ENCODE assay signal across 20 cellular contexts in genomic region chr3:81728766-81729544, GRCh38. TPM values are rescaled to one million over a fixed set of nuclear protein-coding genes. Genes with fewer than 3 reads are reported as not detected.
DNase-seq lines count a peak whose midpoint lies in the region; ATAC-seq, FAIRE-seq and TF ChIP-seq lines count a peak whose summit lies in the region.
"Had no signal": no experiment of that assay in that cellular context is flagged by ENCODE, and none has a peak within 500 bp of the region (broad histone marks: within the 10 kb centered on the region; RNA-seq: fewer than 3 reads in every experiment).

No MANE protein-coding gene starts in this region.

- no peak for FAIRE-seq in GM12892 (lab: Jason Lieb, UNC)
- FAIRE-seq: G401.6, GM18507 had no signal

- no peaks in the 10 kb centered on the region for H3K9me3 ChIP-seq in neutrophil

- ATAC-seq in HG03025 (IDR thresholded peaks at IDR 0.05; ENCODE audit: low FRiP score, unreplicated experiment) (no peak), HG03342 (IDR thresholded peaks at IDR 0.05; ENCODE audit: unreplicated experiment) (no peak)
- ATAC-seq: Right ventricle myocardium inferior; sciatic nerve; stimulated activated naive CD8-positive, alpha-beta T cell treated with anti-CD3 and anti-CD28 coated beads, Interleukin-15, amount 100 ng/mL, for 72 hours had no signal

- peaks cover 32 to 46% of the 10 kb centered on the region in 2 experiments for H3K4me1 ChIP-seq in neutrophil (ENCODE audit: control insufficient read depth in 1 of 2, insufficient read depth in 1 of 2, low read depth in 1 of 2, low read length in 1 of 2)

- H3K36me3 ChIP-seq in neutrophil, result no peaks in the 10 kb centered on the region

- no peak for TF ChIP-seq POLR2A in GM12892 (IDR thresholded peaks at IDR 0.05; ENCODE audit: low read depth, low read length)

- CTCF ChIA-PET in RWPE1 (lab: Yijun Ruan, JAX), result no interaction called here

- H3K27me3 ChIP-seq in neutrophil, result no peaks in the 10 kb centered on the region

- POLR2A ChIA-PET in RWPE1 (lab: Yijun Ruan, JAX; ENCODE audit: low non-redundant PET), result no interaction called here

- H3K4me3 ChIP-seq in epithelial cell of esophagus (ENCODE audit: low read length) (no peak overlapping the region), neutrophil (ENCODE audit: low read depth in 1 of 2, low read length in 1 of 2) (no peak overlapping the region)

- DNase-seq in GM03348 (ENCODE audit: low spot score) (peak; percentile 35), RWPE1 (ENCODE audit: low spot score) (peak; percentile 56), epithelial cell of esophagus (ENCODE audit: low read depth) (peak; percentile 45), GM12892 (ENCODE audit: insufficient read length) (no peak)
- no peak for DNase-seq in activated CD8-positive, alpha-beta memory T cell treated with anti-CD3 and anti-CD28 coated beads, Interleukin-2, amount 50 U/mL, for 4 hours
- DNase-seq: activated naive CD4-positive, alpha-beta T cell treated with anti-CD3 and anti-CD28 coated beads, Interleukin-2, amount 50 U/mL, for 16 hours; cortex of kidney; kidney; naive B cell; NCI-H1092 treated with DMSO at 0.1 percent for 48 hours; NCI-H446; stimulated activated naive CD8-positive, alpha-beta T cell treated with anti-CD3 and anti-CD28 coated beads, Interleukin-15, amount 100 ng/mL, for 72 hours had no signal

- TF ChIP-seq CTCF in RWPE1 (conservative IDR thresholded peaks at IDR 0.05; ENCODE audit: low read depth) (no peak), epithelial cell of esophagus (IDR thresholded peaks at IDR 0.05; ENCODE audit: insufficient read depth, low read depth, low read length, missing control alignments) (no peak), neutrophil (IDR thresholded peaks at IDR 0.05) (no peak)

- H3K27ac ChIP-seq in RWPE1, result no peak overlapping the region
- peak overlapping the region; percentile 1 for H3K27ac ChIP-seq in neutrophil
- H3K27ac ChIP-seq: C4-2B had no signal

RNA-seq across cellular contexts. Expression of gene GBE1, which starts 32.5 kb away (rescaled TPM):
- polyA plus RNA-seq in GM12892 (2012; ENCODE audit: missing spikeins), result 145 TPM

Comparison
In these comparisons a context has a peak if more than half of its experiments do, and no peak if none do; other contexts are left out.
1. DNase-seq: peak in GM03348 (single experiment), RWPE1 (single experiment) and epithelial cell of esophagus (single experiment); none in GM12892 (single experiment) and activated CD8-positive, alpha-beta memory T cell treated with anti-CD3 and anti-CD28 coated beads, Interleukin-2, amount 50 U/mL, for 4 hours (single experiment).